35 cellular contexts compared by ENCODE assay signal in genomic region chr11:58046231-58046630, GRCh38. TPM values are rescaled to one million over a fixed set of nuclear protein-coding genes. Genes with fewer than 3 reads are reported as not detected.
"Had no signal": no experiment of that assay in that cellular context is flagged by ENCODE, and none has a peak within 500 bp of the region (broad histone marks: within the 10 kb centered on the region; RNA-seq: fewer than 3 reads in every experiment).

No MANE protein-coding gene starts in this region.

- ATAC-seq: activated CD4-positive, CD25-positive, alpha-beta regulatory T cell treated with anti-CD3 and anti-CD28 coated beads, Interleukin-2, amount 50 U/mL, for 24 hours; activated CD8-positive, alpha-beta T cell treated with anti-CD3 and anti-CD28 coated beads for 36 hours; activated T-cell treated with anti-CD3 and anti-CD28 coated beads, Interleukin-2, amount 50 U/mL, for 4 hours; activated T-helper 17 cell treated with anti-CD3 and anti-CD28 coated beads, Interleukin-2, amount 50 U/mL, for 72 hours; body of pancreas; gastrocnemius medialis; heart right ventricle; T-helper 17 cell had no signal

- H3K27me3 ChIP-seq: body of pancreas, esophagus squamous epithelium, gastrocnemius medialis, heart right ventricle had no signal

- H3K4me1 ChIP-seq: body of pancreas, esophagus squamous epithelium, gastrocnemius medialis, heart right ventricle had no signal

- H3K27ac ChIP-seq: coronary artery, dorsolateral prefrontal cortex, esophagus squamous epithelium, gastrocnemius medialis, heart right ventricle, WERI-Rb-1 had no signal

- H3K4me3 ChIP-seq: body of pancreas, coronary artery, dorsolateral prefrontal cortex, esophagus squamous epithelium, gastrocnemius medialis, heart right ventricle had no signal

- H3K9me3 ChIP-seq: body of pancreas, esophagus squamous epithelium, gastrocnemius medialis, heart right ventricle had no signal

- DNase-seq: activated B cell treated with CpG ODN at 0.5 μM for 24 hours; activated CD4-positive, alpha-beta T cell treated with anti-CD3 and anti-CD28 coated beads for 48 hours; activated CD4-positive, alpha-beta T cell treated with anti-CD3 and anti-CD28 coated beads, Interleukin-2, amount 50 U/mL, for 1 hour; activated CD4-positive, alpha-beta T cell treated with anti-CD3 and anti-CD28 coated beads, Interleukin-2, amount 50 U/mL, for 48 hours; activated CD8-positive, alpha-beta memory T cell treated with anti-CD3 and anti-CD28 coated beads for 24 hours; activated CD8-positive, alpha-beta T cell treated with anti-CD3 and anti-CD28 coated beads for 36 hours; activated effector memory CD4-positive, alpha-beta T cell treated with Interleukin-2 at 50 U/mL for 16 hours; activated gamma-delta T cell treated with Interleukin-2 at 50 U/mL for 16 hours; activated naive CD4-positive, alpha-beta T cell treated with anti-CD3 and anti-CD28 coated beads, Interleukin-2, amount 50 U/mL, for 16 hours; activated naive CD4-positive, alpha-beta T cell treated with Interleukin-2 at 50 U/mL for 16 hours; activated T-cell treated with anti-CD3 and anti-CD28 coated beads, Interleukin-2, amount 50 U/mL, for 4 hours; amniotic stem cell; aorta; body of pancreas; dorsolateral prefrontal cortex; effector memory CD4-positive, alpha-beta T cell; endodermal cell; esophagus squamous epithelium; foreskin fibroblast; gastrocnemius medialis; glutamatergic neuron; heart right ventricle; hippocampal formation; T-helper 1 cell; T-helper 17 cell; T1000; WERI-Rb-1 had no signal

- H3K36me3 ChIP-seq: esophagus squamous epithelium, gastrocnemius medialis, heart right ventricle, WERI-Rb-1 had no signal

RNA-seq across cellular contexts. Expression of gene OR6Q1, which starts 15.5 kb away (rescaled TPM):
- total RNA-seq: activated B cell treated with CpG ODN at 0.5 μM for 24 hours; activated CD8-positive, alpha-beta T cell treated with anti-CD3 and anti-CD28 coated beads for 36 hours; activated T-cell treated with anti-CD3 and anti-CD28 coated beads, Interleukin-2, amount 50 U/mL, for 4 hours; aorta; body of pancreas; cardiac septum; cerebellum; dorsolateral prefrontal cortex; endodermal cell; esophagus squamous epithelium; fibroblast of lung; gastrocnemius medialis; heart right ventricle; T-helper 17 cell had no signal
- polyA plus RNA-seq: adipose tissue, aorta, esophagus, fibroblast of lung, heart right ventricle had no signal

RNA-seq across cellular contexts. Expression of gene OR9Q1, which starts 22.6 kb away (rescaled TPM):
- total RNA-seq: activated B cell treated with CpG ODN at 0.5 μM for 24 hours; activated CD8-positive, alpha-beta T cell treated with anti-CD3 and anti-CD28 coated beads for 36 hours; activated T-cell treated with anti-CD3 and anti-CD28 coated beads, Interleukin-2, amount 50 U/mL, for 4 hours; aorta; body of pancreas; cardiac septum; cerebellum; endodermal cell; esophagus squamous epithelium; fibroblast of lung; gastrocnemius medialis; heart right ventricle; T-helper 17 cell had no signal
- polyA plus RNA-seq: aorta, esophagus, fibroblast of lung, heart right ventricle had no signal
